9 cellular contexts compared by ENCODE assay signal in genomic region chr3:179882322-179882721, GRCh38.
A peak's percentile ranks its signal among the peaks of the same experiment; 100 is the strongest.
DNase-seq lines count a peak whose midpoint lies in the region; ATAC-seq and TF ChIP-seq lines count a peak whose summit lies in the region.
"Had no signal": no experiment of that assay in that cellular context is flagged by ENCODE, and none has a peak within 500 bp of the region (broad histone marks: within the 10 kb centered on the region; RNA-seq: fewer than 3 reads in every experiment).

No MANE protein-coding gene starts in this region.

- H3K4me3 Mint-ChIP-seq in activated CD4-positive, alpha-beta memory T cell treated with anti-CD3 and anti-CD28 coated beads for 36 hours = no peak overlapping the region
- no peak overlapping the region for H3K4me3 Mint-ChIP-seq in activated CD4-positive, alpha-beta memory T cell treated with anti-CD3 and anti-CD28 coated beads, Interleukin-2, amount 10 ng/mL, durations not matched to agents 7 days and 5 days
- H3K4me3 Mint-ChIP-seq in endothelial cell (ENCODE audit: unreplicated experiment) = no peak overlapping the region
- H3K4me3 Mint-ChIP-seq: naive B cell had no signal

- intact Hi-C loops in activated CD4-positive, alpha-beta memory T cell treated with anti-CD3 and anti-CD28 coated beads for 36 hours (cut with micrococcal nuclease) = no loop called here

- no peak overlapping the region for H3K27ac Mint-ChIP-seq in activated CD4-positive, alpha-beta memory T cell treated with anti-CD3 and anti-CD28 coated beads for 36 hours
- no peak overlapping the region for H3K27ac Mint-ChIP-seq in activated CD4-positive, alpha-beta memory T cell treated with anti-CD3 and anti-CD28 coated beads, Interleukin-2, amount 10 ng/mL, durations not matched to agents 7 days and 5 days
- no peak overlapping the region for H3K27ac Mint-ChIP-seq in endothelial cell (ENCODE audit: unreplicated experiment)
- H3K27ac Mint-ChIP-seq: naive B cell had no signal

- POLR2A ChIA-PET in activated CD4-positive, alpha-beta memory T cell treated with anti-CD3 and anti-CD28 coated beads for 36 hours (lab: Charles Lee) = no interaction called here
- POLR2A ChIA-PET in activated CD4-positive, alpha-beta memory T cell treated with anti-CD3 and anti-CD28 coated beads, Interleukin-2, amount 10 ng/mL, durations not matched to agents 7 days and 5 days (lab: Charles Lee) = no interaction called here

- H3K9me3 Mint-ChIP-seq in activated CD4-positive, alpha-beta memory T cell treated with anti-CD3 and anti-CD28 coated beads for 36 hours = no peaks in the 10 kb centered on the region
- H3K9me3 Mint-ChIP-seq in activated CD4-positive, alpha-beta memory T cell treated with anti-CD3 and anti-CD28 coated beads, Interleukin-2, amount 10 ng/mL, durations not matched to agents 7 days and 5 days = no peaks in the 10 kb centered on the region
- no peaks in the 10 kb centered on the region for H3K9me3 Mint-ChIP-seq in endothelial cell (ENCODE audit: unreplicated experiment)

- H3K27me3 Mint-ChIP-seq in activated CD4-positive, alpha-beta memory T cell treated with anti-CD3 and anti-CD28 coated beads for 36 hours = peaks cover 9% of the 10 kb centered on the region
- peaks cover 13% of the 10 kb centered on the region for H3K27me3 Mint-ChIP-seq in activated CD4-positive, alpha-beta memory T cell treated with anti-CD3 and anti-CD28 coated beads, Interleukin-2, amount 10 ng/mL, durations not matched to agents 7 days and 5 days
- peaks cover 3% of the 10 kb centered on the region for H3K27me3 Mint-ChIP-seq in endothelial cell (ENCODE audit: unreplicated experiment)

- no peak for TF ChIP-seq CTCF in endothelial cell (IDR thresholded peaks at IDR 0.05; ENCODE audit: unreplicated experiment)

- peak; percentile 85 for ATAC-seq in HG02798 (IDR thresholded peaks at IDR 0.05; ENCODE audit: poor library complexity, unreplicated experiment)

- CTCF ChIA-PET in activated CD4-positive, alpha-beta memory T cell treated with anti-CD3 and anti-CD28 coated beads for 36 hours (lab: Charles Lee) = no interaction called here
- CTCF ChIA-PET in activated CD4-positive, alpha-beta memory T cell treated with anti-CD3 and anti-CD28 coated beads, Interleukin-2, amount 10 ng/mL, durations not matched to agents 7 days and 5 days (lab: Charles Lee) = no interaction called here

- peaks cover 7% of the 10 kb centered on the region for H3K4me1 Mint-ChIP-seq in activated CD4-positive, alpha-beta memory T cell treated with anti-CD3 and anti-CD28 coated beads for 36 hours (ENCODE audit: low read depth)
- H3K4me1 Mint-ChIP-seq in activated CD4-positive, alpha-beta memory T cell treated with anti-CD3 and anti-CD28 coated beads, Interleukin-2, amount 10 ng/mL, durations not matched to agents 7 days and 5 days = no peaks in the 10 kb centered on the region
- H3K4me1 Mint-ChIP-seq in endothelial cell (ENCODE audit: unreplicated experiment) = peaks cover 5% of the 10 kb centered on the region
- H3K4me1 Mint-ChIP-seq: naive B cell had no signal

- H3K36me3 Mint-ChIP-seq in activated CD4-positive, alpha-beta memory T cell treated with anti-CD3 and anti-CD28 coated beads for 36 hours = no peaks in the 10 kb centered on the region
- H3K36me3 Mint-ChIP-seq in activated CD4-positive, alpha-beta memory T cell treated with anti-CD3 and anti-CD28 coated beads, Interleukin-2, amount 10 ng/mL, durations not matched to agents 7 days and 5 days (ENCODE audit: low read depth) = no peaks in the 10 kb centered on the region
- H3K36me3 Mint-ChIP-seq in endothelial cell (ENCODE audit: low read depth, unreplicated experiment) = no peaks in the 10 kb centered on the region
- H3K36me3 Mint-ChIP-seq: naive B cell had no signal

- peak; percentile 16 for DNase-seq in activated CD4-positive, alpha-beta memory T cell treated with anti-CD3 and anti-CD28 coated beads for 36 hours
- DNase-seq in activated CD4-positive, alpha-beta memory T cell treated with anti-CD3 and anti-CD28 coated beads, Interleukin-2, amount 10 ng/mL, durations not matched to agents 7 days and 5 days = no peak
- DNase-seq in NCI-H2196 treated with DMSO at 0.1 percent for 48 hours (lab: John Stamatoyannopoulos, UW; ENCODE audit: unreplicated experiment) (peak; percentile 63), retina (peak; percentile 14), endothelial cell (ENCODE audit: low spot score) (no peak), HCEC 1CT (no peak)
- DNase-seq in stimulated activated CD8-positive, alpha-beta memory T cell treated with anti-CD3 and anti-CD28 coated beads, Interleukin-4, amount 100 ng/mL, for 48 hours = no peak
- DNase-seq: naive B cell had no signal

Comparison
In these comparisons a context has a peak if more than half of its experiments do, and no peak if none do; other contexts are left out.
1. DNase-seq: peak in activated CD4-positive, alpha-beta memory T cell treated with anti-CD3 and anti-CD28 coated beads for 36 hours (single experiment), NCI-H2196 treated with DMSO at 0.1 percent for 48 hours (single experiment) and retina (single experiment); none in activated CD4-positive, alpha-beta memory T cell treated with anti-CD3 and anti-CD28 coated beads, Interleukin-2, amount 10 ng/mL, durations not matched to agents 7 days and 5 days (single experiment), stimulated activated CD8-positive, alpha-beta memory T cell treated with anti-CD3 and anti-CD28 coated beads, Interleukin-4, amount 100 ng/mL, for 48 hours (single experiment), endothelial cell (single experiment) and HCEC 1CT (single experiment).